Comparison of ENCODE assay signal across 8 cellular contexts in the genomic region with DNA sequence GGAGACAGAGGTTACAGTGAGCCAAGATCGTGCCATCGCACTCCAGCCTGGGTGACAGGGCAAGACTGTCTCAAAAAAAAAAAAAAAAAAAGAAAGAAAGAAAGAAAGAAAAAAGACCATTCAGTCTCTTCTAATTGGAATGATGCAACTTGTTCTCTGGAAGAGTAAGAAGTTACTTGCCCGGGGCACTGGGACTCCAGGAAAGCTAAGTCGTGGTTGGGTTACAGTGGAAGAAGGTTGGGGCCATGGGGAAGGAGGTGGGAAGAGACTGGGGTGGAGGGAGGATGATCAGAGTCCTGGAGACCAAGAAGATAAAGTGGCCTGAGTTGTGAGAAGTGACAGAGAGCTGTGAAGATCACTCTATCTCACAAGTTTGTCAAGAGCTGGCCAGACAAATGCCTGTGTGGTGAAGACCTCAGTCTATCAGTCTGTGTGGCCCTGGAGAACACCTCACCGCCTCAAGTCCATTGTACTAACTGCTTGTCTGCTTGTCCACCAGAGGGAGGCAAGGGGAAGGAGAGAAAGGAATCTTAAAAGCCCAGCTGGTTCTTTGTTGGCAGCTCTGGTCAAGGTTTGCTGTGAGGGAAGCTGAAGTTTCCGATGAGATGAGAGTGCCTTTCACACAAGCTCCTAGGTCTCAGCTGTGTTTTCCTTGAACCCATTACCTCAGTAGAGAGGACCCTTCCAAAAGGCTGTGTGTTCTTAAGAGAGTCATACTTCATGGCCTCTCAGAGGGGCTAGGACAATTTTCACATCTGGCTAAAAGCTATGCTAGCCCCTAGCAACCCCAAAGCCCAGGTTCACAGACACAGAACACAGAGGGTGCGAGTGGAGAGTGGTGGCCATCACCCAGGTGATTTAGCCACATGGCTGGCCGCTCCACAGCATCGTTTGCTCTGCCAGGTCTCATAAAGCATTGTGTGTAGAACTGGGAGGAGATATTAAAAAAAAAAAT.
DNase-seq lines count a peak whose midpoint lies in the region; ATAC-seq and TF ChIP-seq lines count a peak whose summit lies in the region.

No MANE protein-coding gene starts in this region.

- H3K9me3 ChIP-seq in mammary epithelial cell (replicated peaks; ENCODE audit: insufficient read depth, low read length), result no peaks in the 10 kb centered on the region
- H3K9me3 ChIP-seq in effector memory CD4-positive, alpha-beta T cell (ENCODE audit: control insufficient read depth, low read length), result no peaks in the 10 kb centered on the region

- no peak overlapping the region for H3K4me2 ChIP-seq in mammary epithelial cell (ENCODE audit: insufficient read depth, low read depth, low read length)

- no peak overlapping the region for H3K9ac ChIP-seq in mammary epithelial cell (ENCODE audit: insufficient read depth, low read length)

- no TSS peak for BruUV-seq in mammary epithelial cell (replicated peaks; lab: Mats Ljungman, UMichigan)

- WGBS in mammary epithelial cell (ENCODE audit: low coverage, missing lambda C conversion rate), result 53% methylated on average over 7 of the region's 9 CpGs

- intact Hi-C loops in mammary epithelial cell (cut with micrococcal nuclease), result loop anchor here (1.0 to 2.0 kb wide), 3 partner anchors 71 to 136 kb away; no protein-coding TSS in a partner anchor

- in situ Hi-C loops in mammary epithelial cell (cut with MboI; ENCODE audit: low sequenced_read_pairs in 2 of 2), result no loop called here

- H3K36me3 ChIP-seq in H7 (replicated peaks; ENCODE audit: control insufficient read depth, insufficient read depth, low read length), result no peaks in the 10 kb centered on the region
- no peaks in the 10 kb centered on the region for H3K36me3 ChIP-seq in mammary epithelial cell (ENCODE audit: insufficient read depth, low read length)
- H3K36me3 ChIP-seq in effector memory CD4-positive, alpha-beta T cell (ENCODE audit: control insufficient read depth, insufficient read depth, low read length), result no peaks in the 10 kb centered on the region

- H3K27me3 ChIP-seq in H7 (ENCODE audit: control insufficient read depth, insufficient read depth, low read length) (no peaks in the 10 kb centered on the region), mammary epithelial cell (ENCODE audit: insufficient read depth, low read length) (no peaks in the 10 kb centered on the region)
- no peaks in the 10 kb centered on the region for H3K27me3 ChIP-seq in effector memory CD4-positive, alpha-beta T cell (replicated peaks; ENCODE audit: control insufficient read depth, insufficient read depth, low read length, poor library complexity, severe bottlenecking)

- H3K4me1 ChIP-seq in mammary epithelial cell (ENCODE audit: insufficient read depth, low read length), result no peaks in the 10 kb centered on the region
- H3K4me1 ChIP-seq in effector memory CD4-positive, alpha-beta T cell (ENCODE audit: control insufficient read depth, insufficient read depth, low read length, poor library complexity, severe bottlenecking), result no peaks in the 10 kb centered on the region

- ATAC-seq in HG03432 (IDR thresholded peaks at IDR 0.05; ENCODE audit: unreplicated experiment), result no peak

- dilution Hi-C loops in mammary epithelial cell (cut with HindIII; ENCODE audit: low sequenced_read_pairs), result no loop called here

- peak; percentile 63 to 75 for TF ChIP-seq CTCF in mammary epithelial cell (conservative IDR thresholded peaks at IDR 0.05 in 1 of 2, IDR thresholded peaks at IDR 0.05 in 1 of 2; ENCODE audit: extremely low read depth in 1 of 2, insufficient read depth in 1 of 2, low read depth in 1 of 2, low read length in 2 of 2)

- H3K4me3 ChIP-seq in H7 (ENCODE audit: insufficient read depth, low read depth, low read length) (no peak overlapping the region), mammary epithelial cell (replicated peaks in 1 of 3; ENCODE audit: insufficient read depth in 1 of 3, low read depth in 2 of 3, low read length in 3 of 3) (no peak overlapping the region)
- H3K4me3 ChIP-seq in effector memory CD4-positive, alpha-beta T cell (ENCODE audit: insufficient read depth, low read depth, low read length, poor library complexity, severe bottlenecking), result no peak overlapping the region

- DNase-seq in CD1c-positive myeloid dendritic cell (ENCODE audit: extremely low spot score) (peak; percentile 29), H7 (peak; percentile 65), NCI-H524 treated with DMSO at 0.1 percent for 48 hours (lab: John Stamatoyannopoulos, UW) (peak; percentile 35), mammary epithelial cell (peak; percentile 66), left kidney (ENCODE audit: low read depth, low spot score) (peak; percentile 89), T1000 (lab: John Stamatoyannopoulos, UW) (no peak)
- no peak for DNase-seq in effector memory CD4-positive, alpha-beta T cell

- H3K27ac ChIP-seq in mammary epithelial cell (ENCODE audit: insufficient read depth, low read depth, low read length), result no peak overlapping the region
- H3K27ac ChIP-seq in effector memory CD4-positive, alpha-beta T cell (ENCODE audit: insufficient read depth, low read length, poor library complexity, severe bottlenecking), result no peak overlapping the region

- no peaks in the 10 kb centered on the region for H4K20me1 ChIP-seq in mammary epithelial cell (ENCODE audit: insufficient read depth, low read length)

- CTCF ChIA-PET in mammary epithelial cell (lab: Charles Lee; ENCODE audit: low non-redundant PET), result interaction anchor here (0.6 kb wide), 3 partner anchors 81 to 106 kb away, joined by 4 to 15 read pairs (median 13); no protein-coding TSS in a partner anchor

- H3K79me2 ChIP-seq in mammary epithelial cell (ENCODE audit: insufficient read depth, low read length), result no peaks in the 10 kb centered on the region

- peak overlapping the region; percentile 23 for H2AFZ ChIP-seq in mammary epithelial cell (ENCODE audit: low read depth, low read length)

Comparison
In these comparisons a context has a peak if more than half of its experiments do, and no peak if none do; other contexts are left out.
1. DNase-seq: peak in CD1c-positive myeloid dendritic cell (single experiment), H7 (single experiment), NCI-H524 treated with DMSO at 0.1 percent for 48 hours (single experiment), mammary epithelial cell (single experiment) and left kidney (single experiment); none in effector memory CD4-positive, alpha-beta T cell (0 of 3) and T1000 (single experiment).